In the genomic region with DNA sequence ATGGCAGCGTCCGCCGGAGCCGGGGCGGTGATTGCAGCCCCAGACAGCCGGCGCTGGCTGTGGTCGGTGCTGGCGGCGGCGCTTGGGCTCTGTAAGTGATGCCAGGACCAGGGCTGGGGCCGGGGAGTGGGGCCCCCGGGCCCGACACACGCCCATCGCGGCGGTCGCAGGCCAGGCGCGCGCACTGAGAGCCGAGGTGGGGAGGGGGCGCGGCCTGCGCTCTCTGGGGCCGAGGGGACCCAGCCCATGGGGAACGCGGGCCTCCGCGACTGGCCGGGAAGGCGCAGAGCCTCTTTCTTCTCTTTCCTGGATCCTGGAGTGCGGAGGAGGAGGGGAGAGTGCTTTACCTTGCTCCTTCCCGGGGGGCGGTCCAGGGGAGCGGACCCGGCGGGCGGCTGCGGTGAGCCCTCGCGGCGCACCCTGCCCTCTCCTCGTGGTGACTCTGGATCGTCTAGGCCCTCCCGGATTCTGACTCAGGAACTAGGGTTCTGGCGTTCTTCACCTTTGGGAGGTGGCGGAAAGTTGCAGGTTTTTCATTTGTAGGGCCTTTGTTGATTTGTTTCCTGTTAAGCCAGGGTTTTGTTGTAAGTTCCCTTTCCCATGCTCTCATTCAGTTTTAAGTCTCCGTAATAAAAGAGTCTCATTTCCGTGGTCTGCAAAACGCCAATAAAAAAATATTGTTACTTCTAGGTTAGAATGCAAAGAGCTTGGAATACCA, we compare ENCODE assay signal across 8 cellular contexts. TPM values are rescaled to one million over a fixed set of nuclear protein-coding genes. Genes with fewer than 3 reads are reported as not detected.
DNase-seq lines count a peak whose midpoint lies in the region; ATAC-seq and TF ChIP-seq lines count a peak whose summit lies in the region.

No MANE protein-coding gene starts in this region.

- CTCF ChIA-PET in PC-9 (lab: Charles Lee): no interaction called here

- peak overlapping the region; percentile 76 to 90 (median 88) for H3K9ac ChIP-seq in skeletal muscle tissue (ENCODE audit: low read depth in 1 of 3, low read length in 3 of 3)

- H3F3A ChIP-seq in PC-9 (ENCODE audit: insufficient read depth, low read depth): 0 out of 2 replicates have a peak, but pooled peaks cover 6% of the 10 kb centered on the region

- H2AFZ ChIP-seq in PC-9: peak overlapping the region; percentile 95

- H3K27ac ChIP-seq in PC-9 (peak overlapping the region; percentile 31), skeletal muscle tissue (ENCODE audit: low read depth, low read length) (peak overlapping the region; percentile 64)

- BruUV-seq in PC-9 (replicated peaks; lab: Mats Ljungman, UMichigan): no TSS peak

- POLR2A ChIA-PET in PC-9 (lab: Charles Lee; ENCODE audit: unreplicated experiment): interaction anchor here (0.6 to 1.0 kb wide), 2 partner anchors 67 to 381 kb away, joined by 3 to 5 read pairs; no protein-coding TSS in a partner anchor

- no peak for TF ChIP-seq CTCF in PC-9 (conservative IDR thresholded peaks at IDR 0.05)
- TF ChIP-seq CTCF in astrocyte of the spinal cord (IDR thresholded peaks at IDR 0.05; ENCODE audit: low read depth, low read length): no peak

- in situ Hi-C loops in astrocyte of the spinal cord (cut with HindIII; ENCODE audit: low sequenced_read_pairs): loop anchor here (25.0 kb wide), 1 partner anchor 215 kb away; the partner anchor contains the start of genes DCAF6 and MPC2

- H4K20me1 ChIP-seq in PC-9 (ENCODE audit: insufficient read depth): peaks cover 10% of the 10 kb centered on the region

- DNase-seq in CD1c-positive myeloid dendritic cell (ENCODE audit: extremely low spot score) (peak; percentile 30), PC-9 (peak in 1 of 2 experiments; percentile 47), astrocyte of the spinal cord (ENCODE audit: low read depth, low spot score) (peak; percentile 25), iPS-NIHi11 (ENCODE audit: low spot score) (peak; percentile 78), NCI-H446 treated with DMSO at 0.1 percent for 48 hours (lab: John Stamatoyannopoulos, UW) (no peak)

- H3K4me2 ChIP-seq in PC-9: peak overlapping the region; percentile 95

- no peaks in the 10 kb centered on the region for H3K9me2 ChIP-seq in PC-9 (ENCODE audit: insufficient read depth)

- H3K27me3 ChIP-seq in PC-9 (ENCODE audit: insufficient read depth, low read depth) (no peaks in the 10 kb centered on the region), skeletal muscle tissue (ENCODE audit: control insufficient read depth in 3 of 3, insufficient read depth in 3 of 3, low read length in 3 of 3) (no peaks in the 10 kb centered on the region)

- intact Hi-C loops in PC-9 (cut with micrococcal nuclease; ENCODE audit: unreplicated experiment): loop anchor here (5.0 to 10.0 kb wide), 2 partner anchors 35 to 262 kb away; no protein-coding TSS in a partner anchor

- ATAC-seq in GM19324 (IDR thresholded peaks at IDR 0.05; ENCODE audit: low FRiP score, unreplicated experiment): peak; percentile 28
- ATAC-seq in HG03354 (IDR thresholded peaks at IDR 0.05; ENCODE audit: poor library complexity, severe bottlenecking, unreplicated experiment): peak; percentile 45

- H3K4me1 ChIP-seq in PC-9 (replicated peaks; ENCODE audit: insufficient read depth): peaks cover 25% of the 10 kb centered on the region
- peaks cover 19 to 25% (median 23%) of the 10 kb centered on the region in 3 donors for H3K4me1 ChIP-seq in skeletal muscle tissue (ENCODE audit: control insufficient read depth in 3 of 3, insufficient read depth in 3 of 3, low read length in 3 of 3)

- no peaks in the 10 kb centered on the region for H3K36me3 ChIP-seq in PC-9 (ENCODE audit: low read depth)
- H3K36me3 ChIP-seq in skeletal muscle tissue (ENCODE audit: control insufficient read depth in 3 of 3, insufficient read depth in 3 of 3, low read length in 3 of 3): no peaks in the 10 kb centered on the region

- peak overlapping the region; percentile 74 for H3K4me3 ChIP-seq in PC-9
- H3K4me3 ChIP-seq in astrocyte of the spinal cord (ENCODE audit: low read depth, low read length): peak overlapping the region; percentile 69
- peak overlapping the region; percentile 83 to 87 (median 85) for H3K4me3 ChIP-seq in skeletal muscle tissue (ENCODE audit: low read length in 3 of 3)

- peaks cover 54% of the 10 kb centered on the region for H3K79me2 ChIP-seq in PC-9 (ENCODE audit: low read depth)

- H3K9me3 ChIP-seq in PC-9 (ENCODE audit: insufficient read depth, low read depth): no peaks in the 10 kb centered on the region
- H3K9me3 ChIP-seq in skeletal muscle tissue (ENCODE audit: control insufficient read depth in 3 of 3, low read length in 3 of 3): no peaks in the 10 kb centered on the region

RNA-seq across cellular contexts. Expression of gene MPZL1, which starts 0.5 kb away (rescaled TPM):
- total RNA-seq in PC-9 (2021) (67.8 and 80.3 TPM in 2 replicates), skeletal muscle tissue (41.8 TPM)
